8 cellular contexts compared by ENCODE assay signal in the genomic region with DNA sequence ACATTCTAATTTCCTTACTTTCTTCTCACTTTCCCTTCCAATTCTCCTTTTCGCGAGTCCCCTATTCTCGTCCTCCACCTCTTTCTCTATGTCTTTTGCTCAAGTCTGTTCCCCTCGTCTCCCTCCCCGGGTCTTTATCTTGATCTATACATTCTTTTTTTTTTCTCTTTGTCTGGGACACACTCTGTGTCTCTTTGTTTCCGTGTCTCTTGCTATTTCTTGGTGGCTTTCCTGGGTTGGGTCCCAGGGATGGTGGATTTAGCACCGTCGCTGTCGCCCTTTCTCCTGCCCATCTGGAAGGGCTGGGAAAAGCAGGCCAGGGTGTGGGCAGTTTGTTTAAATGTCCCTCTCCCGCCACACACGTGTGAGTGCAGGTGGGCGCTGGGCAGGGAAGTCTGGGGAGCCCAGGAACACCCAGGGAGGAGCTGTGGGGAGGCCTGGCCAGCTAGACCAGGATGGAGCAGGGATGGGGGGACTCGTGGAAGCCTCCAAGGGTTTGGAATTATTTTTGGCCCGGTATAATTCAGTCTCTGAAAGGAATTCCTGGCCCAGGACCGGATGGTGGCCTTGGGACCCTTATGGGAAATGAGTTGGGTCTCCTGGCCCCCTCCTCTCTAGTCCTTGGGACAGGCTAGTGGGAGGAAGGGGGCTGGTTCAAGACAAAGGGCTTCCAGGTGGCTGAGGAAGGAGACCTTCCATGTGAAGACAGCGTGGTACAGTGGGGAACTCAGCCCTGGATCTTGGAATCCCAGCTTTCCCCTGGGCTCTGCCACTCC. TPM values are rescaled to one million over a fixed set of nuclear protein-coding genes. Genes with fewer than 3 reads are reported as not detected.
DNase-seq lines count a peak whose midpoint lies in the region; ATAC-seq and TF ChIP-seq lines count a peak whose summit lies in the region.

No MANE protein-coding gene starts in this region.

- DNase-seq in GM12864 (ENCODE audit: low read depth) (no peak), left ventricle myocardium inferior (no peak), retinal pigment epithelial cell (ENCODE audit: low read depth) (no peak), NCI-H1694 (lab: John Stamatoyannopoulos, UW) (no peak)

- H3K27me3 ChIP-seq in left ventricle myocardium inferior (ENCODE audit: low read depth), result no peaks in the 10 kb centered on the region

- no peaks in the 10 kb centered on the region for H3K9me3 ChIP-seq in left ventricle myocardium inferior (replicated peaks)

- TF ChIP-seq CTCF in GM12864 (IDR thresholded peaks at IDR 0.05; ENCODE audit: low read depth, low read length, missing control alignments) (no peak), WI38 (IDR thresholded peaks at IDR 0.05; ENCODE audit: low read depth, low read length) (no peak), left ventricle myocardium inferior (IDR thresholded peaks at IDR 0.05; ENCODE audit: borderline replicate concordance) (no peak), retinal pigment epithelial cell (conservative IDR thresholded peaks at IDR 0.05; ENCODE audit: low read depth, low read length) (no peak)

- H3K4me1 ChIP-seq in left ventricle myocardium inferior, result peaks cover 33% of the 10 kb centered on the region

- intact Hi-C loops in left ventricle myocardium inferior (cut with micrococcal nuclease), result no loop called here

- ATAC-seq in GM18498 (IDR thresholded peaks at IDR 0.05; ENCODE audit: unreplicated experiment) (no peak), HG03159 (IDR thresholded peaks at IDR 0.05; ENCODE audit: unreplicated experiment) (no peak), GM19023 (IDR thresholded peaks at IDR 0.05; ENCODE audit: unreplicated experiment) (no peak)

- H3K4me3 ChIP-seq in GM12864 (ENCODE audit: low read depth, low read length), result peak overlapping the region; percentile 46; the same call in 1 of the 2 replicates
- peak overlapping the region; percentile 59 for H3K4me3 ChIP-seq in WI38 (ENCODE audit: low read depth, low read length)
- peak overlapping the region; percentile 70 for H3K4me3 ChIP-seq in left ventricle myocardium inferior
- H3K4me3 ChIP-seq in retinal pigment epithelial cell (ENCODE audit: low read length), result peak overlapping the region; percentile 55

- H3K27ac ChIP-seq in left ventricle myocardium inferior (replicated peaks), result peak overlapping the region; percentile 86

- no peaks in the 10 kb centered on the region for H3K36me3 ChIP-seq in left ventricle myocardium inferior

RNA-seq across cellular contexts. Expression of a gene that starts 9.5 kb away (rescaled TPM):
- total RNA-seq in left ventricle myocardium inferior, result 75.2 TPM

RNA-seq across cellular contexts. Expression of a gene that starts 37.8 kb away (rescaled TPM):
- 0.16 TPM for total RNA-seq in left ventricle myocardium inferior
